In genomic region chr11:9757809-9758675, GRCh38 we compare ENCODE assay signal across 8 cellular contexts.
DNase-seq lines count a peak whose midpoint lies in the region; ATAC-seq and TF ChIP-seq lines count a peak whose summit lies in the region.

No MANE protein-coding gene starts in this region.

- H3K9me3 ChIP-seq in sigmoid colon, result no peaks in the 10 kb centered on the region

- intact Hi-C loops in sigmoid colon (cut with DNase I), result loop anchor here (1.0 to 10.0 kb wide), 5 partner anchors 96 to 564 kb away; partner anchors contain the start of gene SWAP70

- no peak for TF ChIP-seq POLR2A in sigmoid colon (IDR thresholded peaks at IDR 0.05)

- ATAC-seq in HG02763 (IDR thresholded peaks at IDR 0.05; ENCODE audit: unreplicated experiment), result peak; percentile 55

- 3% methylated on average over 73 of the region's 73 CpGs for WGBS in sigmoid colon, 2 donors

- DNase-seq in GM13976 (ENCODE audit: low spot score), result peak; percentile 97
- DNase-seq in NCI-H187 (lab: John Stamatoyannopoulos, UW), result peak; percentile 62 to 77
- DNase-seq in T1000 (lab: John Stamatoyannopoulos, UW), result peak; percentile 67
- no peak for DNase-seq in astrocyte of the cerebellum (ENCODE audit: low read depth)
- peak in 49 of 51 donors; percentile 24 to 86 (median 66) for DNase-seq in hypothalamus (lab: John Stamatoyannopoulos, UW)
- DNase-seq in sigmoid colon, result peak; percentile 94
- no peak for DNase-seq in cortex of kidney (lab: John Stamatoyannopoulos, UW)

- H3K4me3 ChIP-seq in astrocyte of the cerebellum (ENCODE audit: low read depth, low read length) (peak overlapping the region; percentile 21), sigmoid colon (peak overlapping the region; percentile 55 to 83 (median 64))

- TF ChIP-seq CTCF in GM13976 (IDR thresholded peaks at IDR 0.05; ENCODE audit: borderline replicate concordance, control extremely low read depth, extremely low read depth, insufficient read depth, missing control alignments) (peak; percentile 91), astrocyte of the cerebellum (IDR thresholded peaks at IDR 0.05; ENCODE audit: low read depth, low read length, missing control alignments) (peak; percentile 44), sigmoid colon (IDR thresholded peaks at IDR 0.05) (peak in 3 of 4 experiments; percentile 19 to 97 (median 37))

- no peaks in the 10 kb centered on the region for H3K27me3 ChIP-seq in sigmoid colon

- H3K4me1 ChIP-seq in sigmoid colon, result peaks cover 0 to 37% (median 29%) of the 10 kb centered on the region in 4 donors

- peak overlapping the region; percentile 89 to 96 (median 92) for H3K27ac ChIP-seq in sigmoid colon

- in situ Hi-C loops in GM13976 (cut with MboI; ENCODE audit: low sequenced_read_pairs, unreplicated experiment), result loop anchor here (10.0 kb wide), 1 partner anchor 567 kb away; no protein-coding TSS in a partner anchor
- in situ Hi-C loops in astrocyte of the cerebellum (cut with HindIII; ENCODE audit: low sequenced_read_pairs), result no loop called here

- TF ChIP-seq EP300 in sigmoid colon (IDR thresholded peaks at IDR 0.05), result no peak

- no peaks in the 10 kb centered on the region for H3K36me3 ChIP-seq in sigmoid colon

Comparison
In these comparisons a context has a peak if more than half of its experiments do, and no peak if none do; other contexts are left out.
1. DNase-seq: peak in GM13976 (single experiment), NCI-H187 (2 of 2), T1000 (single experiment), hypothalamus (49 of 51) and sigmoid colon (single experiment); none in astrocyte of the cerebellum (single experiment) and cortex of kidney (single experiment).
2. CTCF ChIP-seq: peak in every context shown above with its lines; median percentile 91 in GM13976; 44 in astrocyte of the cerebellum; 37 in sigmoid colon.